9 cellular contexts compared by ENCODE assay signal in the genomic region with DNA sequence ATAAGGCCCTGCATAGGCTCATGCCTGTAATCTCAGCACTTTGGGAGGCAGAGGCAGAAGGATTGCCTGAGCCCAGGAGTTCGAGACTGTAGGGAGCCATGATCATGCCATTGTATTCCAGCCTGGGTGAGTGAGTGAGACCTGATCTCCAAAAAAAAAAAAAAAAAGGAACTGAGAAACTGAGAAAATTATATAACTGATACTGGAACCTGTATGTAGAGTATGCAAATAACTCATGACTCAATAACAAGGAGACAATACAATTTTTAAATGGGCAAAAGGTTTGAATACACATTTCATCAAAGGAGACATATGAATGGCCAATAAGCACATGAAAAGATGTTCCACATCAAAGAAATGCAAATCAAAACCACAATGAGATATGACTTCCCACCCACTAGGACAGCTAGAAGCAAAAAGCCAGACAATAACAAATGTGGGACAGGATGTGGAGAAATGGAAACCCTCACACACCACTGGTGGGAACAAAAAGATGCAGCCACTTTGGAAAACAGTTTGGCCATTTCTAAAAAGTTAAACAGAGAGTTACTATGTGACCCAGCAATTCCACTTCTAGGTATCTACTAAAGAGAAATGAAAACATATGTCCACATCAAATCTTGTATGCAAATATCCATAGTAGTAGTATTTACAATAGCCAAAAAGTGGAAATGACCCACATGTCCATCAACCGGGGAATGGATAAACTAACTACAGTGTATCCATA.
DNase-seq lines count a peak whose midpoint lies in the region; ATAC-seq lines count a peak whose summit lies in the region.
"Had no signal": no experiment of that assay in that cellular context is flagged by ENCODE, and none has a peak within 500 bp of the region (broad histone marks: within the 10 kb centered on the region; RNA-seq: fewer than 3 reads in every experiment).

No MANE protein-coding gene starts in this region.

- peaks cover 29% of the 10 kb centered on the region for H3K36me3 Mint-ChIP-seq in T-helper 2 cell treated with Interferon-gamma antibody and Interleukin-4, amounts not matched to agents 5 μg/mL and 100 μg/mL, for 36 hours (ENCODE audit: low read depth)

- in situ Hi-C loops in G401 (cut with HindIII; ENCODE audit: low sequenced_read_pairs): no loop called here

- H3K4me1 ChIP-seq in BLaER1: peaks cover 91% of the 10 kb centered on the region

- peaks cover 45% of the 10 kb centered on the region for H3K36me3 ChIP-seq in BLaER1

- H3K4me3 ChIP-seq in BLaER1: no peak overlapping the region

- no peak overlapping the region for H3K9ac ChIP-seq in BLaER1

- H3K4me3 Mint-ChIP-seq in T-helper 2 cell treated with Interferon-gamma antibody and Interleukin-4, amounts not matched to agents 5 μg/mL and 100 μg/mL, for 36 hours: peak overlapping the region; percentile 33

- DNase-seq in T-helper 2 cell treated with Interferon-gamma antibody and Interleukin-4, amounts not matched to agents 5 μg/mL and 100 μg/mL, for 36 hours (ENCODE audit: low spot score): peak; percentile 46
- DNase-seq in NCI-H1930 (lab: John Stamatoyannopoulos, UW) (no peak), dedifferentiated amniotic fluid mesenchymal stem cell (ENCODE audit: extremely low spot score) (no peak), G401 (ENCODE audit: low spot score) (no peak), HPDE6-E6E7 (ENCODE audit: extremely low spot score) (no peak)
- DNase-seq: NCI-H774 had no signal

- peak overlapping the region; percentile 98 for H3K4me2 ChIP-seq in BLaER1

- no peaks in the 10 kb centered on the region for H3K27me3 Mint-ChIP-seq in T-helper 2 cell treated with Interferon-gamma antibody and Interleukin-4, amounts not matched to agents 5 μg/mL and 100 μg/mL, for 36 hours (ENCODE audit: low read depth)

- H3K9me3 Mint-ChIP-seq in T-helper 2 cell treated with Interferon-gamma antibody and Interleukin-4, amounts not matched to agents 5 μg/mL and 100 μg/mL, for 36 hours: no peaks in the 10 kb centered on the region

- no peak overlapping the region for H3K27ac ChIP-seq in BLaER1

- peak overlapping the region; percentile 33 for H3K27ac Mint-ChIP-seq in T-helper 2 cell treated with Interferon-gamma antibody and Interleukin-4, amounts not matched to agents 5 μg/mL and 100 μg/mL, for 36 hours

- H4K20me1 ChIP-seq in BLaER1: peaks cover 100% of the 10 kb centered on the region

- peaks cover 38% of the 10 kb centered on the region for H3K4me1 Mint-ChIP-seq in T-helper 2 cell treated with Interferon-gamma antibody and Interleukin-4, amounts not matched to agents 5 μg/mL and 100 μg/mL, for 36 hours (ENCODE audit: low read depth)

- H3K27me3 ChIP-seq in BLaER1: no peaks in the 10 kb centered on the region

- H3K9me3 ChIP-seq in BLaER1: no peaks in the 10 kb centered on the region

- ATAC-seq in GM19324 (IDR thresholded peaks at IDR 0.05; ENCODE audit: low FRiP score, unreplicated experiment) (peak; percentile 74), HG03064 (IDR thresholded peaks at IDR 0.05; ENCODE audit: low read depth, unreplicated experiment) (peak; percentile 47)
